ENCODE assay signal across 24 cellular contexts in genomic region chr11:73833067-73833466, GRCh38.
"Had no signal": no experiment of that assay in that cellular context is flagged by ENCODE, and none has a peak within 500 bp of the region (broad histone marks: within the 10 kb centered on the region; RNA-seq: fewer than 3 reads in every experiment).

No MANE protein-coding gene starts in this region.

- DNase-seq: activated CD8-positive, alpha-beta memory T cell treated with anti-CD3 and anti-CD28 coated beads, Interleukin-2, amount 10 ng/mL, durations not matched to agents 7 days and 5 days; activated CD8-positive, alpha-beta T cell treated with anti-CD3 and anti-CD28 coated beads, Interleukin-2, amount 10 ng/mL, durations not matched to agents 7 days and 5 days; activated naive CD4-positive, alpha-beta T cell; activated T-cell treated with anti-CD3 and anti-CD28 coated beads, Interleukin-2, amount 50 U/mL, for 72 hours; anterior cingulate cortex; dermis blood vessel endothelial cell; effector CD4-positive, alpha-beta T cell; gastrocnemius medialis; glutamatergic neuron; islet precursor cell; naive B cell; ovary; retina; stimulated activated CD4-positive, alpha-beta T cell treated with anti-CD3 and anti-CD28 coated beads, Interleukin-12 subunit alpha, Interleukin-12 subunit beta, amount 100 ng/mL, for 4 hours; stimulated activated CD4-positive, alpha-beta T cell treated with anti-CD3 and anti-CD28 coated beads, Interleukin-4, amount 100 ng/mL, for 1 hour; stimulated activated naive CD8-positive, alpha-beta T cell treated with anti-CD3 and anti-CD28 coated beads, Interleukin-15, Interleukin-2, amounts not matched to agents 100 U/mL and 50 U/mL, for 24 hours; testis; transverse colon had no signal

- H3K27me3 ChIP-seq: gastrocnemius medialis, ovary, testis, transverse colon had no signal

- H3K4me1 Mint-ChIP-seq: activated CD8-positive, alpha-beta memory T cell treated with anti-CD3 and anti-CD28 coated beads, Interleukin-2, amount 10 ng/mL, durations not matched to agents 7 days and 5 days; mesothelial cell of epicardium had no signal

- H3K9me3 ChIP-seq: gastrocnemius medialis, ovary, testis, transverse colon had no signal

- H3K9me3 Mint-ChIP-seq: activated naive CD4-positive, alpha-beta T cell treated with anti-CD3 and anti-CD28 coated beads, Interleukin-2, amount 50 U/mL, for 72 hours; activated T-cell treated with anti-CD3 and anti-CD28 coated beads, Interleukin-2, amount 50 U/mL, for 72 hours; mesothelial cell of epicardium; naive B cell; WTC11 had no signal

- H3K27ac ChIP-seq: gastrocnemius medialis, ovary, skin epidermis, testis, transverse colon had no signal

- H3K27ac Mint-ChIP-seq: activated CD8-positive, alpha-beta memory T cell treated with anti-CD3 and anti-CD28 coated beads, Interleukin-2, amount 10 ng/mL, durations not matched to agents 7 days and 5 days; activated CD8-positive, alpha-beta T cell treated with anti-CD3 and anti-CD28 coated beads, Interleukin-2, amount 10 ng/mL, durations not matched to agents 7 days and 5 days; activated naive CD4-positive, alpha-beta T cell treated with anti-CD3 and anti-CD28 coated beads, Interleukin-2, amount 50 U/mL, for 72 hours; activated T-cell treated with anti-CD3 and anti-CD28 coated beads, Interleukin-2, amount 50 U/mL, for 72 hours; mesothelial cell of epicardium; progenitor cell of endocrine pancreas had no signal

- H3K4me3 Mint-ChIP-seq: activated CD8-positive, alpha-beta memory T cell treated with anti-CD3 and anti-CD28 coated beads, Interleukin-2, amount 10 ng/mL, durations not matched to agents 7 days and 5 days; activated CD8-positive, alpha-beta T cell treated with anti-CD3 and anti-CD28 coated beads, Interleukin-2, amount 10 ng/mL, durations not matched to agents 7 days and 5 days; activated T-cell treated with anti-CD3 and anti-CD28 coated beads, Interleukin-2, amount 50 U/mL, for 72 hours; mesothelial cell of epicardium; naive B cell; WTC11 had no signal

- H3K4me1 ChIP-seq: gastrocnemius medialis, testis, transverse colon had no signal

- H3K36me3 Mint-ChIP-seq: activated naive CD4-positive, alpha-beta T cell treated with anti-CD3 and anti-CD28 coated beads, Interleukin-2, amount 50 U/mL, for 72 hours had no signal

- ATAC-seq: activated CD8-positive, alpha-beta memory T cell treated with anti-CD3 and anti-CD28 coated beads, Interleukin-2, amount 10 ng/mL, durations not matched to agents 7 days and 5 days; activated CD8-positive, alpha-beta T cell treated with anti-CD3 and anti-CD28 coated beads, Interleukin-2, amount 10 ng/mL, durations not matched to agents 7 days and 5 days; activated naive CD4-positive, alpha-beta T cell treated with anti-CD3 and anti-CD28 coated beads, Interleukin-2, amount 50 U/mL, for 72 hours; activated T-cell treated with anti-CD3 and anti-CD28 coated beads, Interleukin-2, amount 50 U/mL, for 72 hours; sciatic nerve; stimulated activated naive CD8-positive, alpha-beta T cell treated with anti-CD3 and anti-CD28 coated beads, Interleukin-15, Interleukin-2, amounts not matched to agents 100 U/mL and 50 U/mL, for 24 hours; WTC11 had no signal

- H3K27me3 Mint-ChIP-seq: activated CD8-positive, alpha-beta memory T cell treated with anti-CD3 and anti-CD28 coated beads, Interleukin-2, amount 10 ng/mL, durations not matched to agents 7 days and 5 days; naive B cell; progenitor cell of endocrine pancreas had no signal

- H3K36me3 ChIP-seq: gastrocnemius medialis, ovary had no signal

- H3K4me3 ChIP-seq: gastrocnemius medialis, ovary, skin epidermis, testis, transverse colon had no signal
